11 cellular contexts compared by ENCODE assay signal in genomic region chr11:40280161-40281054, GRCh38.
A peak's percentile ranks its signal among the peaks of the same experiment; 100 is the strongest.
DNase-seq lines count a peak whose midpoint lies in the region; ATAC-seq lines count a peak whose summit lies in the region.
"Had no signal": no experiment of that assay in that cellular context is flagged by ENCODE, and none has a peak within 500 bp of the region (broad histone marks: within the 10 kb centered on the region; RNA-seq: fewer than 3 reads in every experiment).

No MANE protein-coding gene starts in this region.

- H3K9me3 Mint-ChIP-seq in CD4-positive, alpha-beta memory T cell = peaks cover 0 to 16% (median 7%) of the 10 kb centered on the region in 8 donors

- no peaks in the 10 kb centered on the region for H3K4me1 Mint-ChIP-seq in CD4-positive, alpha-beta memory T cell
- H3K4me1 Mint-ChIP-seq: activated T-helper 17 cell treated with anti-CD3 and anti-CD28 coated beads, Interleukin-2, amount 50 U/mL, for 72 hours had no signal

- peak; percentile 80 for ATAC-seq in Right ventricle myocardium inferior
- ATAC-seq: activated T-helper 17 cell treated with anti-CD3 and anti-CD28 coated beads, Interleukin-2, amount 50 U/mL, for 72 hours had no signal

- H3K27ac Mint-ChIP-seq in CD4-positive, alpha-beta memory T cell = no peak overlapping the region
- H3K27ac Mint-ChIP-seq: activated T-helper 17 cell treated with anti-CD3 and anti-CD28 coated beads, Interleukin-2, amount 50 U/mL, for 72 hours had no signal

- H3K9me3 ChIP-seq in muscle layer of duodenum (ENCODE audit: control insufficient read depth in 1 of 2, low read length in 2 of 2) = no peaks in the 10 kb centered on the region
- H3K9me3 ChIP-seq in CD4-positive, alpha-beta memory T cell (ENCODE audit: control insufficient read depth in 1 of 2, low read length in 2 of 2) = no peaks in the 10 kb centered on the region

- H3K27me3 ChIP-seq in muscle layer of duodenum (ENCODE audit: low read depth, low read length) = no peaks in the 10 kb centered on the region
- H3K27me3 ChIP-seq in CD4-positive, alpha-beta memory T cell (ENCODE audit: insufficient read depth, low read length) = no peaks in the 10 kb centered on the region

- peak overlapping the region; percentile 26 to 41 for H3K4me3 ChIP-seq in muscle layer of duodenum (ENCODE audit: low read depth in 1 of 2, low read length in 2 of 2)
- no peak overlapping the region for H3K4me3 ChIP-seq in CD4-positive, alpha-beta memory T cell (ENCODE audit: low read length in 2 of 2)

- peak; percentile 65 for DNase-seq in Right ventricle myocardium inferior (ENCODE audit: missing footprints)
- DNase-seq in cardiac septum (ENCODE audit: low spot score) = no peak
- peak; percentile 12 for DNase-seq in cerebellum (ENCODE audit: low spot score)
- no peak for DNase-seq in activated CD4-positive, CD25-positive, alpha-beta regulatory T cell (lab: John Stamatoyannopoulos, UW)
- no peak for DNase-seq in NCI-H187 (lab: John Stamatoyannopoulos, UW)
- DNase-seq in CD4-positive, alpha-beta memory T cell = no peak
- DNase-seq in SKM-1 (lab: John Stamatoyannopoulos, UW; ENCODE audit: unreplicated experiment) = no peak
- DNase-seq: activated CD4-positive, alpha-beta T cell treated with anti-CD3 and anti-CD28 coated beads for 4 hours had no signal

- no peaks in the 10 kb centered on the region for H3K36me3 Mint-ChIP-seq in CD4-positive, alpha-beta memory T cell

- H3K4me3 Mint-ChIP-seq in CD4-positive, alpha-beta memory T cell = no peak overlapping the region
- H3K4me3 Mint-ChIP-seq: activated T-helper 17 cell treated with anti-CD3 and anti-CD28 coated beads, Interleukin-2, amount 50 U/mL, for 72 hours had no signal

- H3K36me3 ChIP-seq in muscle layer of duodenum (ENCODE audit: control insufficient read depth in 1 of 2, insufficient read depth in 2 of 2, low read length in 2 of 2) = no peaks in the 10 kb centered on the region
- H3K36me3 ChIP-seq in CD4-positive, alpha-beta memory T cell (ENCODE audit: insufficient read depth, low read length) = no peaks in the 10 kb centered on the region

- peak overlapping the region; percentile 50 for H3K27ac ChIP-seq in muscle layer of duodenum (ENCODE audit: low read length)
- H3K27ac ChIP-seq in CD4-positive, alpha-beta memory T cell (ENCODE audit: low read depth, low read length) = no peak overlapping the region
- H3K27ac ChIP-seq: parathyroid adenoma had no signal

- CTCF ChIA-PET in CD4-positive, alpha-beta memory T cell (lab: Charles Lee; ENCODE audit: partially characterized antibody) = no interaction called here

- H3K27me3 Mint-ChIP-seq in CD4-positive, alpha-beta memory T cell = no peaks in the 10 kb centered on the region
- H3K27me3 Mint-ChIP-seq: activated T-helper 17 cell treated with anti-CD3 and anti-CD28 coated beads, Interleukin-2, amount 50 U/mL, for 72 hours had no signal

- no peaks in the 10 kb centered on the region for H3K4me1 ChIP-seq in muscle layer of duodenum (ENCODE audit: control insufficient read depth in 1 of 2, insufficient read depth in 2 of 2, low read length in 2 of 2)
- no peaks in the 10 kb centered on the region for H3K4me1 ChIP-seq in CD4-positive, alpha-beta memory T cell (ENCODE audit: insufficient read depth, low read length)
- H3K4me1 ChIP-seq: parathyroid adenoma had no signal

- POLR2A ChIA-PET in CD4-positive, alpha-beta memory T cell (lab: Charles Lee; ENCODE audit: partially characterized antibody) = no interaction called here

- intact Hi-C loops in Right ventricle myocardium inferior (cut with DNase I) (no loop called here), cardiac septum (cut with DNase I) (no loop called here)
- intact Hi-C loops in CD4-positive, alpha-beta memory T cell (cut with micrococcal nuclease) = no loop called here

Comparison
In these comparisons a context has a peak if more than half of its experiments do, and no peak if none do; other contexts are left out.
1. DNase-seq: peak in Right ventricle myocardium inferior (single experiment) and cerebellum (single experiment); none in cardiac septum (single experiment), activated CD4-positive, CD25-positive, alpha-beta regulatory T cell (0 of 4), NCI-H187 (0 of 2), CD4-positive, alpha-beta memory T cell (0 of 5) and SKM-1 (single experiment).
2. H3K4me3 ChIP-seq: peak in muscle layer of duodenum (2 of 2); none in CD4-positive, alpha-beta memory T cell (0 of 2).